Comparison of ENCODE assay signal across 25 cellular contexts in genomic region chr16:30668393-30668792, GRCh38. TPM values are rescaled to one million over a fixed set of nuclear protein-coding genes. Genes with fewer than 3 reads are reported as not detected.
DNase-seq lines count a peak whose midpoint lies in the region; ATAC-seq lines count a peak whose summit lies in the region.
"Had no signal": no experiment of that assay in that cellular context is flagged by ENCODE, and none has a peak within 500 bp of the region (broad histone marks: within the 10 kb centered on the region; RNA-seq: fewer than 3 reads in every experiment).

No MANE protein-coding gene starts in this region.

- no peaks in the 10 kb centered on the region for H3K9me3 Mint-ChIP-seq in activated naive CD4-positive, alpha-beta T cell treated with anti-CD3 and anti-CD28 coated beads, Interleukin-2, amount 50 U/mL, for 72 hours
- H3K9me3 Mint-ChIP-seq in activated naive CD4-positive, alpha-beta T cell treated with anti-CD3 and anti-CD28 coated beads, Interleukin-2, amount 10 ng/mL, durations not matched to agents 7 days and 5 days, result no peaks in the 10 kb centered on the region
- no peaks in the 10 kb centered on the region for H3K9me3 Mint-ChIP-seq in central memory CD8-positive, alpha-beta T cell
- H3K9me3 Mint-ChIP-seq in stimulated activated effector memory CD8-positive, alpha-beta T cell treated with anti-CD3 and anti-CD28 coated beads, Interleukin-12 subunit alpha, Interleukin-12 subunit beta, amount 100 ng/mL, for 72 hours, result no peaks in the 10 kb centered on the region
- H3K9me3 Mint-ChIP-seq: CD14-positive monocyte had no signal

- H3K4me3 ChIP-seq in H7 (ENCODE audit: insufficient read depth, low read depth, low read length), result no peak overlapping the region
- H3K4me3 ChIP-seq: SJSA1 had no signal

- H3K4me3 Mint-ChIP-seq in activated naive CD4-positive, alpha-beta T cell treated with anti-CD3 and anti-CD28 coated beads, Interleukin-2, amount 10 ng/mL, durations not matched to agents 7 days and 5 days, result no peak overlapping the region
- H3K4me3 Mint-ChIP-seq in central memory CD8-positive, alpha-beta T cell, result no peak overlapping the region
- no peak overlapping the region for H3K4me3 Mint-ChIP-seq in stimulated activated effector memory CD8-positive, alpha-beta T cell treated with anti-CD3 and anti-CD28 coated beads, Interleukin-12 subunit alpha, Interleukin-12 subunit beta, amount 100 ng/mL, for 72 hours
- H3K4me3 Mint-ChIP-seq: CD14-positive monocyte had no signal

- peaks cover 10% of the 10 kb centered on the region for H3K4me1 Mint-ChIP-seq in activated naive CD4-positive, alpha-beta T cell treated with anti-CD3 and anti-CD28 coated beads, Interleukin-2, amount 10 ng/mL, durations not matched to agents 7 days and 5 days
- H3K4me1 Mint-ChIP-seq in central memory CD8-positive, alpha-beta T cell, result peaks cover 14% of the 10 kb centered on the region
- peaks cover 19% of the 10 kb centered on the region for H3K4me1 Mint-ChIP-seq in stimulated activated effector memory CD8-positive, alpha-beta T cell treated with anti-CD3 and anti-CD28 coated beads, Interleukin-12 subunit alpha, Interleukin-12 subunit beta, amount 100 ng/mL, for 72 hours

- peaks cover 5 to 15% of the 10 kb centered on the region in 2 donors for H3K36me3 Mint-ChIP-seq in activated naive CD4-positive, alpha-beta T cell treated with anti-CD3 and anti-CD28 coated beads, Interleukin-2, amount 50 U/mL, for 72 hours
- H3K36me3 Mint-ChIP-seq in activated naive CD4-positive, alpha-beta T cell treated with anti-CD3 and anti-CD28 coated beads, Interleukin-2, amount 10 ng/mL, durations not matched to agents 7 days and 5 days, result peaks cover 34% of the 10 kb centered on the region
- H3K36me3 Mint-ChIP-seq in central memory CD8-positive, alpha-beta T cell (ENCODE audit: insufficient read depth), result peaks cover 46% of the 10 kb centered on the region
- peaks cover 89% of the 10 kb centered on the region for H3K36me3 Mint-ChIP-seq in stimulated activated effector memory CD8-positive, alpha-beta T cell treated with anti-CD3 and anti-CD28 coated beads, Interleukin-12 subunit alpha, Interleukin-12 subunit beta, amount 100 ng/mL, for 72 hours

- no peak for DNase-seq in activated naive CD4-positive, alpha-beta T cell treated with anti-CD3 and anti-CD28 coated beads, Interleukin-2, amount 50 U/mL, for 72 hours (ENCODE audit: low spot score in 2 of 2)
- no peak for DNase-seq in activated naive CD4-positive, alpha-beta T cell treated with anti-CD3 and anti-CD28 coated beads, Interleukin-2, amount 10 ng/mL, durations not matched to agents 7 days and 5 days
- peak; percentile 44 for DNase-seq in H7
- DNase-seq in central memory CD8-positive, alpha-beta T cell (ENCODE audit: low spot score in 2 of 2), result no peak
- DNase-seq in stimulated activated effector memory CD8-positive, alpha-beta T cell treated with anti-CD3 and anti-CD28 coated beads, Interleukin-12 subunit alpha, Interleukin-12 subunit beta, amount 100 ng/mL, for 72 hours (ENCODE audit: low spot score in 2 of 2), result no peak
- no peak for DNase-seq in retina
- DNase-seq: 8988T, ACHN, BE2C, Calu3, DMS79 treated with DMSO at 0.1 percent for 48 hours, GF-D8, KBM-7, MV-4-11, NCI-H1105, NCI-H1436 treated with DMSO at 0.1 percent for 48 hours, NCI-H187 treated with DMSO at 0.1 percent for 48 hours, NCI-H2107, NCI-H446, NCI-H524 treated with DMSO at 0.1 percent for 48 hours, NCI-H774 had no signal

- H3K36me3 ChIP-seq in H7 (replicated peaks; ENCODE audit: control insufficient read depth, insufficient read depth, low read length), result no peaks in the 10 kb centered on the region

- H3K27me3 Mint-ChIP-seq in activated naive CD4-positive, alpha-beta T cell treated with anti-CD3 and anti-CD28 coated beads, Interleukin-2, amount 10 ng/mL, durations not matched to agents 7 days and 5 days, result no peaks in the 10 kb centered on the region
- H3K27me3 Mint-ChIP-seq in central memory CD8-positive, alpha-beta T cell, result no peaks in the 10 kb centered on the region

- CTCF ChIA-PET in activated naive CD4-positive, alpha-beta T cell treated with anti-CD3 and anti-CD28 coated beads, Interleukin-2, amount 10 ng/mL, durations not matched to agents 7 days and 5 days (lab: Charles Lee), result no interaction called here

- peak in 1 of 2 donors; percentile 2 for ATAC-seq in activated naive CD4-positive, alpha-beta T cell treated with anti-CD3 and anti-CD28 coated beads, Interleukin-2, amount 50 U/mL, for 72 hours
- ATAC-seq in central memory CD8-positive, alpha-beta T cell (replicated peaks; ENCODE audit: extremely low read depth, poor library complexity, severe bottlenecking), result no peak
- ATAC-seq in stimulated activated effector memory CD8-positive, alpha-beta T cell treated with anti-CD3 and anti-CD28 coated beads, Interleukin-12 subunit alpha, Interleukin-12 subunit beta, amount 100 ng/mL, for 72 hours, result no peak
- no peak for ATAC-seq in GM18909 (IDR thresholded peaks at IDR 0.05; ENCODE audit: poor library complexity, unreplicated experiment)
- ATAC-seq in HG03045 (IDR thresholded peaks at IDR 0.05; ENCODE audit: unreplicated experiment), result no peak

- H3K27ac Mint-ChIP-seq in activated naive CD4-positive, alpha-beta T cell treated with anti-CD3 and anti-CD28 coated beads, Interleukin-2, amount 50 U/mL, for 72 hours, result peak overlapping the region; percentile 68 to 71
- no peak overlapping the region for H3K27ac Mint-ChIP-seq in activated naive CD4-positive, alpha-beta T cell treated with anti-CD3 and anti-CD28 coated beads, Interleukin-2, amount 10 ng/mL, durations not matched to agents 7 days and 5 days
- peak overlapping the region; percentile 32 for H3K27ac Mint-ChIP-seq in central memory CD8-positive, alpha-beta T cell (ENCODE audit: low read depth)
- peak overlapping the region; percentile 86 for H3K27ac Mint-ChIP-seq in stimulated activated effector memory CD8-positive, alpha-beta T cell treated with anti-CD3 and anti-CD28 coated beads, Interleukin-12 subunit alpha, Interleukin-12 subunit beta, amount 100 ng/mL, for 72 hours

- H3K27me3 ChIP-seq in H7 (ENCODE audit: control insufficient read depth, insufficient read depth, low read length), result peaks cover 68% of the 10 kb centered on the region
- H3K27me3 ChIP-seq: BE2C, SJSA1 had no signal

RNA-seq across cellular contexts. Expression of gene FBRS, which starts 10.2 kb away (rescaled TPM):
- total RNA-seq in activated naive CD4-positive, alpha-beta T cell treated with anti-CD3 and anti-CD28 coated beads, Interleukin-2, amount 50 U/mL, for 72 hours, result 100 to 1,000 TPM; 104 to 117 TPM
- 11.5 and 13.4 TPM in 2 replicates for total RNA-seq in H7 (2014; rRNA removed; shearing (Covaris generic))

RNA-seq across cellular contexts. Expression of gene PRR14, which starts 17.6 kb away (rescaled TPM):
- total RNA-seq in activated naive CD4-positive, alpha-beta T cell treated with anti-CD3 and anti-CD28 coated beads, Interleukin-2, amount 50 U/mL, for 72 hours, result 100 to 1,000 TPM; 103 to 111 TPM
- total RNA-seq in H7 (2014; rRNA removed; shearing (Covaris generic)), result 4.7 and 4.8 TPM in 2 replicates

RNA-seq across cellular contexts. Expression of gene SRCAP, which starts 30.6 kb away (rescaled TPM):
- 10 to 100 TPM; 61.6 to 76.8 TPM for total RNA-seq in activated naive CD4-positive, alpha-beta T cell treated with anti-CD3 and anti-CD28 coated beads, Interleukin-2, amount 50 U/mL, for 72 hours
- 7.4 and 12.1 TPM in 2 replicates for total RNA-seq in H7 (2014; rRNA removed; shearing (Covaris generic))

RNA-seq across cellular contexts. Expression of gene ZNF689, which starts 58.2 kb away (rescaled TPM):
- total RNA-seq in activated naive CD4-positive, alpha-beta T cell treated with anti-CD3 and anti-CD28 coated beads, Interleukin-2, amount 50 U/mL, for 72 hours, result 10 to 100 TPM; 11.6 to 13.7 TPM
- total RNA-seq in H7 (2014; rRNA removed; shearing (Covaris generic)), result 17.3 and 18.7 TPM in 2 replicates

Comparison
In these comparisons a context has a peak if more than half of its experiments do, and no peak if none do; other contexts are left out.
1. RNA of gene PRR14, which starts 17.6 kb away (total RNA-seq): 103 to 111 TPM in activated naive CD4-positive, alpha-beta T cell treated with anti-CD3 and anti-CD28 coated beads, Interleukin-2, amount 50 U/mL, for 72 hours; 4.7 to 4.8 TPM in H7; every median in the first group is over 10 times any median in the second.